ENCODE assay signal across 9 cellular contexts in genomic region chr20:48923149-48923718, GRCh38. TPM values are rescaled to one million over a fixed set of nuclear protein-coding genes. Genes with fewer than 3 reads are reported as not detected.
DNase-seq lines count a peak whose midpoint lies in the region; ATAC-seq and TF ChIP-seq lines count a peak whose summit lies in the region.
"Had no signal": no experiment of that assay in that cellular context is flagged by ENCODE, and none has a peak within 500 bp of the region (broad histone marks: within the 10 kb centered on the region; RNA-seq: fewer than 3 reads in every experiment).

No MANE protein-coding gene starts in this region.

- 14% methylated on average over 4 of the region's 4 CpGs for WGBS in right lobe of liver (ENCODE audit: insufficient coverage, low coverage, low lambda C conversion rate, missing lambda C conversion rate)

- H3K27me3 ChIP-seq in cardiac muscle cell (no peaks in the 10 kb centered on the region), right lobe of liver (no peaks in the 10 kb centered on the region)

- H3K27ac ChIP-seq in cardiac muscle cell (peak overlapping the region; percentile 99), right lobe of liver (peak overlapping the region; percentile 95 to 99 (median 98))

- no peaks in the 10 kb centered on the region for H3K9me3 Mint-ChIP-seq in type B pancreatic cell

- H3K4me3 ChIP-seq in cardiac muscle cell (peak overlapping the region; percentile 85), right lobe of liver (peak overlapping the region in 1 of 3 donors; percentile 90)

- H3K36me3 ChIP-seq in cardiac muscle cell = no peaks in the 10 kb centered on the region
- no peaks in the 10 kb centered on the region for H3K36me3 ChIP-seq in right lobe of liver

- ATAC-seq in right lobe of liver (peak in 3 of 4 donors; percentile 5 to 22 (median 7)), GM21737 (IDR thresholded peaks at IDR 0.05; ENCODE audit: unreplicated experiment) (no peak), HG03135 (IDR thresholded peaks at IDR 0.05; ENCODE audit: unreplicated experiment) (no peak)

- peak in 1 of 2 donors; percentile 51 for DNase-seq in cardiac muscle cell (ENCODE audit: low read depth in 1 of 2, low spot score in 1 of 2)
- DNase-seq in cardiac septum (ENCODE audit: low spot score) = no peak
- peak; percentile 49 for DNase-seq in amniotic epithelial cell (ENCODE audit: low read depth)
- no peak for DNase-seq in right lobe of liver
- no peak for DNase-seq in type B pancreatic cell (ENCODE audit: extremely low spot score, unreplicated experiment)
- no peak for DNase-seq in medulla oblongata (ENCODE audit: extremely low spot score)
- DNase-seq: activated CD4-positive, alpha-beta T cell treated with anti-CD3 and anti-CD28 coated beads for 4 hours had no signal

- TF ChIP-seq POLR2A in right lobe of liver (IDR thresholded peaks at IDR 0.05) = no peak

- intact Hi-C loops in cardiac septum (cut with DNase I) = no loop called here
- intact Hi-C loops in right lobe of liver (cut with DNase I) = no loop called here

- H3K27ac Mint-ChIP-seq in type B pancreatic cell = peak overlapping the region; percentile 99

- H3K27me3 Mint-ChIP-seq in type B pancreatic cell = peaks cover 3% of the 10 kb centered on the region

- TF ChIP-seq CTCF in cardiac muscle cell (IDR thresholded peaks at IDR 0.05; ENCODE audit: low read depth, low read length) = no peak
- TF ChIP-seq CTCF in right lobe of liver (IDR thresholded peaks at IDR 0.05) = no peak
- no peak for TF ChIP-seq CTCF in type B pancreatic cell (conservative IDR thresholded peaks at IDR 0.05)

- peaks cover 9% of the 10 kb centered on the region for H3K36me3 Mint-ChIP-seq in type B pancreatic cell

- H3K4me1 Mint-ChIP-seq in type B pancreatic cell (ENCODE audit: unreplicated experiment) = peaks cover 30% of the 10 kb centered on the region

- peak overlapping the region; percentile 96 for H3K4me3 Mint-ChIP-seq in type B pancreatic cell

- H3K4me1 ChIP-seq in cardiac muscle cell (ENCODE audit: low read depth) = peaks cover 20% of the 10 kb centered on the region
- H3K4me1 ChIP-seq in right lobe of liver = peaks cover 0 to 44% (median 21%) of the 10 kb centered on the region in 4 donors

- H3K9me3 ChIP-seq in cardiac muscle cell (ENCODE audit: low read depth) = no peaks in the 10 kb centered on the region
- H3K9me3 ChIP-seq in right lobe of liver = no peaks in the 10 kb centered on the region

RNA-seq across cellular contexts. Expression of gene ARFGEF2, which starts 1.7 kb away (rescaled TPM):
- total RNA-seq in cardiac muscle cell (20.5 and 20.6 TPM in 2 replicates), cardiac septum (37.0 TPM), right lobe of liver (10 to 100 TPM; 23.4 to 30.0 (median 26.9) TPM), type B pancreatic cell (ENCODE audit: low replicate concordance) (26.7 and 39.2 TPM in 2 replicates)
- polyA plus RNA-seq in cardiac muscle cell = 7.0 and 8.5 TPM in 2 replicates

Comparison
In these comparisons a context has a peak if more than half of its experiments do, and no peak if none do; other contexts are left out.
1. ATAC-seq: peak in right lobe of liver (3 of 4); none in GM21737 (single experiment) and HG03135 (single experiment).